1 cellular context compared by ENCODE assay signal in genomic region chr20:17909745-17910345, GRCh38.
TF ChIP-seq lines count a peak whose summit lies in the region.

No MANE protein-coding gene starts in this region.

TF ChIP-seq in GM23338, 12 proteins besides CTCF, POLR2A, EP300 and RAD21 (continued from another document):
- TF ChIP-seq EZH2phosphoT487 (IDR thresholded peaks at IDR 0.05; ENCODE audit: unreplicated experiment) (no peak), ZNF462 (CRISPR knock-in tag; IDR thresholded peaks at IDR 0.05) (no peak), REST (IDR thresholded peaks at IDR 0.05; ENCODE audit: unreplicated experiment) (no peak), CREB1 (CRISPR knock-in tag; IDR thresholded peaks at IDR 0.05; ENCODE audit: low read depth) (no peak), ZNF331 (CRISPR knock-in tag; IDR thresholded peaks at IDR 0.05; ENCODE audit: low read depth) (no peak), POLR2AphosphoS5 (IDR thresholded peaks at IDR 0.05; ENCODE audit: low read depth) (no peak), JUNB (IDR thresholded peaks at IDR 0.05; ENCODE audit: unreplicated experiment) (no peak), ETS1 (IDR thresholded peaks at IDR 0.05) (no peak), EZH2 (IDR thresholded peaks at IDR 0.05; ENCODE audit: low read depth, unreplicated experiment) (no peak), NANOG (IDR thresholded peaks at IDR 0.05; ENCODE audit: borderline replicate concordance) (no peak), ZNF114 (CRISPR knock-in tag; IDR thresholded peaks at IDR 0.05) (no peak)
